ENCODE assay signal across 29 cellular contexts in genomic region chr1:60419023-60419422, GRCh38.
"Had no signal": no experiment of that assay in that cellular context is flagged by ENCODE, and none has a peak within 500 bp of the region (broad histone marks: within the 10 kb centered on the region; RNA-seq: fewer than 3 reads in every experiment).

No MANE protein-coding gene starts in this region.

- ATAC-seq: activated CD4-positive, alpha-beta T cell treated with anti-CD3 and anti-CD28 coated beads for 36 hours; activated CD8-positive, alpha-beta memory T cell treated with anti-CD3 and anti-CD28 coated beads, Interleukin-2, amount 10 ng/mL, durations not matched to agents 7 days and 5 days; activated CD8-positive, alpha-beta T cell treated with anti-CD3 and anti-CD28 coated beads, Interleukin-2, amount 10 ng/mL, durations not matched to agents 7 days and 5 days; activated naive CD4-positive, alpha-beta T cell treated with anti-CD3 and anti-CD28 coated beads, Interleukin-2, amount 50 U/mL, for 72 hours; esophagus mucosa; foreskin keratinocyte; gastrocnemius medialis; heart left ventricle; T-helper 17 cell had no signal

- H3K4me1 ChIP-seq: ascending aorta, breast epithelium, foreskin keratinocyte, gastrocnemius medialis had no signal

- H3K36me3 ChIP-seq: ascending aorta, breast epithelium, cardiac muscle cell, gastrocnemius medialis, heart left ventricle had no signal

- H3K4me3 ChIP-seq: ascending aorta, breast epithelium, cardiac muscle cell, coronary artery, dorsolateral prefrontal cortex, gastrocnemius medialis, heart left ventricle had no signal

- H3K9me3 ChIP-seq: gastrocnemius medialis had no signal

- DNase-seq: activated CD4-positive, alpha-beta memory T cell treated with anti-CD3 and anti-CD28 coated beads for 36 hours; activated CD4-positive, alpha-beta T cell treated with anti-CD3 and anti-CD28 coated beads for 36 hours; activated CD4-positive, alpha-beta T cell treated with anti-CD3 and anti-CD28 coated beads, Interleukin-2, amount 10 ng/mL, durations not matched to agents 24 days and 14 days; activated CD4-positive, CD25-positive, alpha-beta regulatory T cell; activated CD4-positive, CD25-positive, alpha-beta regulatory T cell treated with anti-CD3 and anti-CD28 coated beads, Interleukin-2, amount 50 U/mL, for 72 hours; activated CD8-positive, alpha-beta memory T cell treated with anti-CD3 and anti-CD28 coated beads, Interleukin-2, amount 10 ng/mL, durations not matched to agents 7 days and 5 days; activated CD8-positive, alpha-beta memory T cell treated with anti-CD3 and anti-CD28 coated beads, Interleukin-2, amount 50 U/mL, for 4 hours; activated CD8-positive, alpha-beta T cell treated with anti-CD3 and anti-CD28 coated beads, Interleukin-2, amount 10 ng/mL, durations not matched to agents 7 days and 5 days; activated effector memory CD4-positive, alpha-beta T cell treated with anti-CD3 and anti-CD28 coated beads, Interleukin-2, amount 50 U/mL, for 16 hours; activated naive CD4-positive, alpha-beta T cell treated with anti-CD3 and anti-CD28 coated beads, Interleukin-2, amount 10 ng/mL, durations not matched to agents 7 days and 5 days; activated naive CD8-positive, alpha-beta T cell treated with anti-CD3 and anti-CD28 coated beads, Interleukin-2, amount 10 ng/mL, durations not matched to agents 7 days and 5 days; activated T-cell treated with anti-CD3 and anti-CD28 coated beads, Interleukin-2, amount 50 U/mL, for 1 hour; activated T-cell treated with anti-CD3 and anti-CD28 coated beads, Interleukin-2, amount 50 U/mL, for 48 hours; central memory CD4-positive, alpha-beta T cell; cerebellar nuclear complex; dorsolateral prefrontal cortex; effector memory CD4-positive, alpha-beta T cell; endodermal cell; foreskin keratinocyte; gastrocnemius medialis; glutamatergic neuron; heart left ventricle; T-helper 17 cell had no signal
